Comparison of ENCODE assay signal across 16 cellular contexts in the genomic region with DNA sequence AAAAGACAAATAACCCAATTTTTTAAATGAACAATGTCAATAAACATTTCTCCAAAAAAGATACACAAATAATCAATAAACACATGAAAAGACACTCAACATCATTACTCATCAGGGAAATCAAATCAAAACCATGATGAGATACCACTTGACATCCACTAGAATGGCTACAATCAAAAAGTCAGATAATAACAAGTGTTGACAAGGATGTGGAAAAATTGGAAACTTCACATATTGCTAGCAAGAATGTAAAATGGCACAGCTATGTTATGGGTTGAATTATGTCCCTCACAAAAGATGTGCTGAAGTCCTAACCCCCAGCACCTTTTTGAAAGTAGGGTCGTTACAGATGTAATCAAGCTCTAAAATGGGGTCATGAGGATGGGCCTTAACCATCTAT. TPM values are rescaled to one million over a fixed set of nuclear protein-coding genes. Genes with fewer than 3 reads are reported as not detected.
A peak's percentile ranks its signal among the peaks of the same experiment; 100 is the strongest.
DNase-seq lines count a peak whose midpoint lies in the region; FAIRE-seq and TF ChIP-seq lines count a peak whose summit lies in the region.
"Had no signal": no experiment of that assay in that cellular context is flagged by ENCODE, and none has a peak within 500 bp of the region (broad histone marks: within the 10 kb centered on the region; RNA-seq: fewer than 3 reads in every experiment).

No MANE protein-coding gene starts in this region.

- H3K27me3 Mint-ChIP-seq in HFFc6 (ENCODE audit: insufficient read depth) = peaks cover 3% of the 10 kb centered on the region; the same call in 1 of the 2 replicates

- DNase-seq in HFFc6 = no peak
- DNase-seq in frontal cortex (ENCODE audit: low spot score in 2 of 2) = no peak
- no peak for DNase-seq in sigmoid colon
- no peak for DNase-seq in SKM-1 treated with dmso at 0.1 percent for 144 hours (lab: John Stamatoyannopoulos, UW; ENCODE audit: unreplicated experiment)
- no peak for DNase-seq in breast epithelium (ENCODE audit: low spot score in 2 of 2)
- no peak for DNase-seq in retina
- DNase-seq: AML-193; Caco-2; CD8-positive, alpha-beta memory T cell; DND-41; GDM1 had no signal

- peaks cover 42% of the 10 kb centered on the region for H3K36me3 Mint-ChIP-seq in HFFc6 (ENCODE audit: low read depth)

- peaks cover 50% of the 10 kb centered on the region for H3K4me1 Mint-ChIP-seq in HFFc6 (ENCODE audit: low read depth)
- H3K4me1 Mint-ChIP-seq: CD8-positive, alpha-beta memory T cell had no signal

- peaks cover 4% of the 10 kb centered on the region; the same call in 1 of the 2 replicates for H3K9me3 Mint-ChIP-seq in HFFc6

- H3K4me3 Mint-ChIP-seq in HFFc6 = no peak overlapping the region
- H3K4me3 Mint-ChIP-seq: CD8-positive, alpha-beta memory T cell had no signal

- TF ChIP-seq POLR2A in sigmoid colon (IDR thresholded peaks at IDR 0.05) (no peak), breast epithelium (IDR thresholded peaks at IDR 0.05) (no peak)

- no peak overlapping the region for H3K4me3 ChIP-seq in sigmoid colon
- H3K4me3 ChIP-seq in breast epithelium = no peak overlapping the region
- H3K4me3 ChIP-seq: BLaER1, HAP-1 had no signal

- WGBS in sigmoid colon, 2 donors = 89 to 90% methylated on average over 1 of the region's 1 CpG

- TF ChIP-seq EP300 in sigmoid colon (IDR thresholded peaks at IDR 0.05) = no peak

- intact Hi-C loops in sigmoid colon (cut with DNase I) (no loop called here), breast epithelium (cut with DNase I; ENCODE audit: low total_unique reads) (no loop called here)

- FAIRE-seq in frontal cortex (lab: Jason Lieb, UNC) = peak; percentile 19
- FAIRE-seq: GM12892, GM19239, H1 had no signal

- H3K27me3 ChIP-seq in sigmoid colon = no peaks in the 10 kb centered on the region
- no peaks in the 10 kb centered on the region for H3K27me3 ChIP-seq in breast epithelium
- H3K27me3 ChIP-seq: BLaER1 had no signal

- TF ChIP-seq CTCF in HFFc6 (IDR thresholded peaks at IDR 0.05) (no peak), sigmoid colon (IDR thresholded peaks at IDR 0.05) (no peak), breast epithelium (IDR thresholded peaks at IDR 0.05) (no peak)

- H3K9me3 ChIP-seq in sigmoid colon (no peaks in the 10 kb centered on the region), breast epithelium (no peaks in the 10 kb centered on the region)
- H3K9me3 ChIP-seq: Caco-2, HAP-1 had no signal

- no peaks in the 10 kb centered on the region for H3K36me3 ChIP-seq in sigmoid colon
- H3K36me3 ChIP-seq in breast epithelium = no peaks in the 10 kb centered on the region
- H3K36me3 ChIP-seq: HAP-1 had no signal

- H3K27ac ChIP-seq in sigmoid colon (peak overlapping the region; percentile 23 to 98 (median 94)), breast epithelium (no peak overlapping the region)
- H3K27ac ChIP-seq: BLaER1 had no signal

- peak overlapping the region; percentile 20; the same call in 1 of the 2 replicates for H3K27ac Mint-ChIP-seq in HFFc6
- H3K27ac Mint-ChIP-seq: CD8-positive, alpha-beta memory T cell had no signal

- H3K4me1 ChIP-seq in sigmoid colon (peaks cover 0 to 83% (median 73%) of the 10 kb centered on the region in 4 donors), breast epithelium (peaks cover 6 to 18% of the 10 kb centered on the region in 2 donors)
- H3K4me1 ChIP-seq: HAP-1 had no signal

RNA-seq across cellular contexts. Expression of gene TNS1, which starts 33.2 kb away (rescaled TPM):
- 100 to 1,000 TPM; 113 to 139 (median 126) TPM for total RNA-seq in HFFc6 (2021; fragmentation: NEBNext Ultra II Directional; extraction: Animal tissue kit (Norgen Biotek cat#: 25700))
- total RNA-seq in frontal cortex (3.7 TPM), sigmoid colon (1,000 to 10,000 TPM in 2 of 4 donors, 100 to 1,000 TPM in 2; 444 to 1,607 (median 968) TPM), breast epithelium (100 to 1,000 TPM; 141 to 577 (median 154) TPM)
- 10 to 100 TPM in 2 of 3 donors, 1 to 10 TPM in 1; 3.7 to 57.2 (median 13.8) TPM for polyA plus RNA-seq in sigmoid colon
- polyA plus RNA-seq: CD8-positive, alpha-beta memory T cell had no signal

Comparison
In these comparisons a context has a peak if more than half of its experiments do, and no peak if none do; other contexts are left out.
1. H3K27ac ChIP-seq: peak in sigmoid colon (4 of 4); none in breast epithelium (0 of 2).
2. RNA of gene TNS1, which starts 33.2 kb away (total RNA-seq): 444 to 1,607 TPM in sigmoid colon, 141 to 577 TPM in breast epithelium and 113 to 139 TPM in HFFc6; 3.7 TPM in frontal cortex (single experiment); every median in the first group is over 10 times any median in the second.